Comparison of ENCODE assay signal across 9 cellular contexts in the genomic region with DNA sequence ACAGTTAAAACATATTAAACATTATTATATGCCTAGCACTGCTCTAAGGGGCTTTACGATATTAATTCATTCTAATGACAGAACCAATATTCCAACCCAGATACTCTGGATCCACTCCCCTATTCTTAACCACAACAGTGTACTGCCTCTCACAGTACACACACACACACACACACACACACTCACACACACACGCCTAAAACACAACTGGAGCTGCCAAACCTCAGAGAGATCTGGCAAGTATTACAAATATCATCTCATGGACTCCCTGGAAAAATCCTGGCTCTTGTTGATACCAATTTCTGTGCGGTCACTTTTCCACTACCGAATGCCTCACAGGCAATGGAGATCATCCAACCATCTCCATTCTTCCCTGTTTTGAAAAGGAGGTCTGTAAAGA. TPM values are rescaled to one million over a fixed set of nuclear protein-coding genes. Genes with fewer than 3 reads are reported as not detected.
DNase-seq lines count a peak whose midpoint lies in the region; ATAC-seq, FAIRE-seq and TF ChIP-seq lines count a peak whose summit lies in the region.
"Had no signal": no experiment of that assay in that cellular context is flagged by ENCODE, and none has a peak within 500 bp of the region (broad histone marks: within the 10 kb centered on the region; RNA-seq: fewer than 3 reads in every experiment).

No MANE protein-coding gene starts in this region.

- H3K36me3 ChIP-seq in CD8-positive, alpha-beta T cell (ENCODE audit: insufficient read depth, low read length), result no peaks in the 10 kb centered on the region
- peaks cover 14% of the 10 kb centered on the region; the same call in 1 of the 2 replicates for H3K36me3 ChIP-seq in OCI-LY7 (ENCODE audit: insufficient read depth, low read length)
- H3K36me3 ChIP-seq in endothelial cell of umbilical vein (ENCODE audit: control insufficient read depth in 2 of 2, extremely low read depth in 1 of 2, insufficient read depth in 2 of 2, low read length in 2 of 2), result no peaks in the 10 kb centered on the region
- peaks cover 6% of the 10 kb centered on the region for H3K36me3 ChIP-seq in neural progenitor cell

- TF ChIP-seq POLR2A in endothelial cell of umbilical vein (IDR thresholded peaks at IDR 0.05; ENCODE audit: low read depth, low read length), result no peak

- H3K9ac ChIP-seq in endothelial cell of umbilical vein (replicated peaks; ENCODE audit: extremely low read depth, insufficient read depth, low read length) (peak overlapping the region; percentile 23), neural progenitor cell (no peak overlapping the region)

- peak overlapping the region; percentile 99 for H3K4me3 ChIP-seq in CD8-positive, alpha-beta T cell (ENCODE audit: low read depth, low read length)
- H3K4me3 ChIP-seq in OCI-LY7 (ENCODE audit: low read depth, low read length, poor library complexity, severe bottlenecking) (peak overlapping the region; percentile 79), endothelial cell of umbilical vein (replicated peaks in 1 of 3; ENCODE audit: insufficient read depth in 1 of 3, low read depth in 1 of 3, low read length in 3 of 3) (peak overlapping the region in 2 of 3 experiments; percentile 9 to 72), neural progenitor cell (peak overlapping the region; percentile 85)

- peak overlapping the region; percentile 100 for H3K4me3 Mint-ChIP-seq in CD8-positive, alpha-beta T cell
- peak overlapping the region; percentile 100 for H3K4me3 Mint-ChIP-seq in neural progenitor cell

- no peak for FAIRE-seq in endothelial cell of umbilical vein (lab: Jason Lieb, UNC)
- no peak for FAIRE-seq in D721Med (lab: Jason Lieb, UNC)

- peaks cover 1% of the 10 kb centered on the region for H3K27me3 Mint-ChIP-seq in CD8-positive, alpha-beta T cell (ENCODE audit: low read depth)
- H3K27me3 Mint-ChIP-seq in neural progenitor cell (ENCODE audit: insufficient read depth, low read depth), result no peaks in the 10 kb centered on the region

- H3K27ac Mint-ChIP-seq in CD8-positive, alpha-beta T cell, result peak overlapping the region; percentile 100
- H3K27ac Mint-ChIP-seq in neural progenitor cell, result peak overlapping the region; percentile 62

- H2AFZ ChIP-seq in OCI-LY7 (ENCODE audit: low read length), result no peak overlapping the region
- H2AFZ ChIP-seq in endothelial cell of umbilical vein (ENCODE audit: low read depth, low read length), result no peak overlapping the region
- H2AFZ ChIP-seq in neural progenitor cell (replicated peaks), result peak overlapping the region; percentile 89

- no peaks in the 10 kb centered on the region for H3K9me3 ChIP-seq in CD8-positive, alpha-beta T cell (ENCODE audit: low read length)
- H3K9me3 ChIP-seq in OCI-LY7 (ENCODE audit: low read length), result peaks cover 16% of the 10 kb centered on the region; the same call in 1 of the 2 replicates
- no peaks in the 10 kb centered on the region for H3K9me3 ChIP-seq in endothelial cell of umbilical vein (replicated peaks; ENCODE audit: control insufficient read depth, insufficient read depth, low read length)
- no peaks in the 10 kb centered on the region for H3K9me3 ChIP-seq in neural progenitor cell (ENCODE audit: low read depth)
- H3K9me3 ChIP-seq: body of pancreas had no signal

- CTCF ChIA-PET in CD8-positive, alpha-beta T cell (lab: Charles Lee), result no interaction called here
- CTCF ChIA-PET in OCI-LY7 (lab: Charles Lee; ENCODE audit: unreplicated experiment), result no interaction called here
- CTCF ChIA-PET in endothelial cell of umbilical vein (lab: Charles Lee), result interaction anchor here (1.2 kb wide), 1 partner anchor 11 kb away, joined by 3 read pairs; no protein-coding TSS in a partner anchor

- dilution Hi-C loops in endothelial cell of umbilical vein (cut with MboI; ENCODE audit: extremely low pct_ligation_motif_present, low sequenced_read_pairs), result no loop called here

- no peak for ATAC-seq in CD8-positive, alpha-beta T cell
- ATAC-seq in GM21360 (IDR thresholded peaks at IDR 0.05; ENCODE audit: unreplicated experiment), result no peak

- peaks cover 3% of the 10 kb centered on the region for H3K9me3 Mint-ChIP-seq in CD8-positive, alpha-beta T cell
- peaks cover 15% of the 10 kb centered on the region for H3K9me3 Mint-ChIP-seq in neural progenitor cell

- no peaks in the 10 kb centered on the region for H3K9me1 ChIP-seq in endothelial cell of umbilical vein (replicated peaks; ENCODE audit: control insufficient read depth, extremely low read depth, insufficient read depth, low read length)

- H3K4me1 Mint-ChIP-seq in CD8-positive, alpha-beta T cell (ENCODE audit: low read depth), result peaks cover 48% of the 10 kb centered on the region
- H3K4me1 Mint-ChIP-seq in neural progenitor cell, result peaks cover 22% of the 10 kb centered on the region

- no peak for DNase-seq in CD8-positive, alpha-beta T cell
- DNase-seq in OCI-LY7 (ENCODE audit: low spot score), result peak; percentile 3
- no peak for DNase-seq in endothelial cell of umbilical vein (ENCODE audit: low read depth, low spot score)
- DNase-seq in neural progenitor cell (ENCODE audit: low spot score), result no peak
- no peak for DNase-seq in D721Med (ENCODE audit: insufficient read length, low spot score)
- no peak for DNase-seq in stimulated activated CD4-positive, alpha-beta T cell treated with anti-CD3 and anti-CD28 coated beads, Interleukin-2, amount 100 ng/mL, for 24 hours
- DNase-seq in stimulated activated CD4-positive, alpha-beta T cell treated with anti-CD3 and anti-CD28 coated beads, Interleukin-4, amount 100 ng/mL, for 1 hour, result no peak

- H3K4me2 ChIP-seq in OCI-LY7 (ENCODE audit: low read length) (peak overlapping the region; percentile 82), endothelial cell of umbilical vein (ENCODE audit: insufficient read depth, low read length) (peak overlapping the region; percentile 93), neural progenitor cell (peak overlapping the region; percentile 87)

- H3K27me3 ChIP-seq in CD8-positive, alpha-beta T cell (ENCODE audit: insufficient read depth, low read length), result no peaks in the 10 kb centered on the region
- H3K27me3 ChIP-seq in endothelial cell of umbilical vein (ENCODE audit: control insufficient read depth in 2 of 2, insufficient read depth in 2 of 2, low read length in 2 of 2) (no peaks in the 10 kb centered on the region), neural progenitor cell (peaks cover 8% of the 10 kb centered on the region)
- H3K27me3 ChIP-seq: body of pancreas had no signal

- H4K20me1 ChIP-seq in OCI-LY7 (ENCODE audit: insufficient read depth, low read length) (no peaks in the 10 kb centered on the region), endothelial cell of umbilical vein (replicated peaks; ENCODE audit: control insufficient read depth, extremely low read depth, insufficient read depth, low read length) (no peaks in the 10 kb centered on the region), neural progenitor cell (ENCODE audit: low read depth) (no peaks in the 10 kb centered on the region)

- intact Hi-C loops in CD8-positive, alpha-beta T cell (cut with DNase I, micrococcal nuclease), result no loop called here
- intact Hi-C loops in OCI-LY7 (cut with micrococcal nuclease; ENCODE audit: unreplicated experiment) (no loop called here), endothelial cell of umbilical vein (cut with micrococcal nuclease) (no loop called here)

- no peaks in the 10 kb centered on the region for H3F3A ChIP-seq in neural progenitor cell (ENCODE audit: low read depth)

- peaks cover 34% of the 10 kb centered on the region for H3K36me3 Mint-ChIP-seq in CD8-positive, alpha-beta T cell
- peaks cover 18% of the 10 kb centered on the region for H3K36me3 Mint-ChIP-seq in neural progenitor cell

- BruUV-seq in OCI-LY7 (replicated peaks; lab: Mats Ljungman, UMichigan) (no TSS peak), endothelial cell of umbilical vein (replicated peaks; lab: Mats Ljungman, UMichigan) (no TSS peak)

- peaks cover 11% of the 10 kb centered on the region; the same call in 1 of the 2 replicates for H3K79me2 ChIP-seq in OCI-LY7 (ENCODE audit: insufficient read depth, low read depth, low read length)
- peaks cover 12% of the 10 kb centered on the region for H3K79me2 ChIP-seq in endothelial cell of umbilical vein (ENCODE audit: control insufficient read depth, insufficient read depth, low read length)
- peaks cover 45% of the 10 kb centered on the region for H3K79me2 ChIP-seq in neural progenitor cell (ENCODE audit: low read depth)

- TF ChIP-seq CTCF in CD8-positive, alpha-beta T cell (IDR thresholded peaks at IDR 0.05), result no peak
- TF ChIP-seq CTCF in OCI-LY7 (conservative IDR thresholded peaks at IDR 0.05; ENCODE audit: low read length), result no peak
- no peak for TF ChIP-seq CTCF in endothelial cell of umbilical vein (IDR thresholded peaks at IDR 0.05; ENCODE audit: extremely low read depth in 1 of 2, insufficient read depth in 1 of 2, low read depth in 1 of 2, low read length in 2 of 2)
- no peak for TF ChIP-seq CTCF in neural progenitor cell (IDR thresholded peaks at IDR 0.05)
- no peak for TF ChIP-seq CTCF in D721Med (IDR thresholded peaks at IDR 0.05; ENCODE audit: insufficient read depth, missing control alignments)

- no peak overlapping the region for H3K27ac ChIP-seq in CD8-positive, alpha-beta T cell (ENCODE audit: low read depth, low read length)
- H3K27ac ChIP-seq in OCI-LY7 (ENCODE audit: low read depth, low read length, poor library complexity, severe bottlenecking) (no peak overlapping the region), endothelial cell of umbilical vein (ENCODE audit: insufficient read depth, low read depth, low read length) (no peak overlapping the region), neural progenitor cell (no peak overlapping the region)

- POLR2A ChIA-PET in CD8-positive, alpha-beta T cell (lab: Charles Lee), result interaction anchor here (1.3 to 1.8 kb wide), 2 partner anchors 31 to 93 kb away, joined by 4 read pairs; a partner anchor contains a TSS
- POLR2A ChIA-PET in OCI-LY7 (lab: Charles Lee) (interaction anchor here (1.1 kb wide), 1 partner anchor 24 kb away, joined by 3 read pairs; no protein-coding TSS in a partner anchor), endothelial cell of umbilical vein (lab: Charles Lee) (no interaction called here)

- H3K4me1 ChIP-seq in CD8-positive, alpha-beta T cell (ENCODE audit: insufficient read depth, low read length), result peaks cover 24% of the 10 kb centered on the region
- H3K4me1 ChIP-seq in OCI-LY7 (ENCODE audit: insufficient read depth, low read length, poor library complexity, severe bottlenecking) (peaks cover 14% of the 10 kb centered on the region), endothelial cell of umbilical vein (ENCODE audit: control insufficient read depth, extremely low read depth, insufficient read depth, low read length) (peaks cover 9% of the 10 kb centered on the region), neural progenitor cell (peaks cover 10% of the 10 kb centered on the region)

- no peaks in the 10 kb centered on the region for H3K9me2 ChIP-seq in OCI-LY7 (ENCODE audit: insufficient read depth, low read length)

RNA-seq across cellular contexts. Expression of a gene that starts 1.3 kb away (rescaled TPM):
- total RNA-seq in CD8-positive, alpha-beta T cell, result 10 to 100 TPM; 10.6 to 11.6 TPM
- total RNA-seq in OCI-LY7 (2014; rRNA removed; shearing (Covaris generic)), result 7.8 and 13.0 TPM in 2 replicates
- total RNA-seq in OCI-LY7 (2022), result 18.3 and 21.9 TPM in 2 replicates
- 9.9 and 11.6 TPM in 2 replicates for total RNA-seq in endothelial cell of umbilical vein
- polyA plus RNA-seq in endothelial cell of umbilical vein, result 5.9 and 7.3 TPM in 2 replicates
- 7.2 and 8.0 TPM in 2 replicates for polyA plus RNA-seq in endothelial cell of umbilical vein (2011; cell fraction: cytosol; rRNA removed)
- 11.9 and 13.7 TPM in 2 replicates for polyA plus RNA-seq in endothelial cell of umbilical vein (2011; cell fraction: nucleus; rRNA removed)
- polyA plus RNA-seq in endothelial cell of umbilical vein (2012), result 9.4 and 13.5 TPM in 2 replicates
- polyA minus RNA-seq in endothelial cell of umbilical vein, result 9.9 and 13.7 TPM in 2 replicates
- polyA minus RNA-seq in endothelial cell of umbilical vein (2011; cell fraction: cytosol; rRNA and poly(A)+ RNA removed), result 5.8 TPM
- polyA minus RNA-seq in endothelial cell of umbilical vein (2011; cell fraction: nucleus; rRNA and poly(A)+ RNA removed), result 8.6 and 10.2 TPM in 2 replicates
- 30.2 and 32.9 TPM in 2 replicates for total RNA-seq in neural progenitor cell (ENCODE audit: low replicate concordance)

RNA-seq across cellular contexts. Expression of a gene that starts 33.4 kb away (rescaled TPM):
- 10 to 100 TPM in 1 of 2 experiments, 1 to 10 TPM in 1; 9.8 to 14.8 TPM for total RNA-seq in CD8-positive, alpha-beta T cell
- 20.0 and 27.9 TPM in 2 replicates for total RNA-seq in OCI-LY7 (2014; rRNA removed; shearing (Covaris generic))
- total RNA-seq in OCI-LY7 (2022) (21.0 and 27.5 TPM in 2 replicates), endothelial cell of umbilical vein (13.0 and 13.5 TPM in 2 replicates), neural progenitor cell (ENCODE audit: low replicate concordance) (20.3 and 30.5 TPM in 2 replicates)
- 2.6 and 2.8 TPM in 2 replicates for polyA plus RNA-seq in endothelial cell of umbilical vein
- 3.0 and 4.3 TPM in 2 replicates for polyA plus RNA-seq in endothelial cell of umbilical vein (2011; cell fraction: cytosol; rRNA removed)
- 11.7 and 12.1 TPM in 2 replicates for polyA plus RNA-seq in endothelial cell of umbilical vein (2011; cell fraction: nucleus; rRNA removed)
- polyA plus RNA-seq in endothelial cell of umbilical vein (2012), result 8.0 and 10.5 TPM in 2 replicates
- 19.5 and 22.4 TPM in 2 replicates for polyA minus RNA-seq in endothelial cell of umbilical vein
- 3.2 TPM for polyA minus RNA-seq in endothelial cell of umbilical vein (2011; cell fraction: cytosol; rRNA and poly(A)+ RNA removed)
- polyA minus RNA-seq in endothelial cell of umbilical vein (2011; cell fraction: nucleus; rRNA and poly(A)+ RNA removed), result 13.4 and 14.4 TPM in 2 replicates

Comparison
In these comparisons a context has a peak if more than half of its experiments do, and no peak if none do; other contexts are left out.
1. H3K4me3 ChIP-seq: peak in every context shown above with its lines; median percentile 99 in CD8-positive, alpha-beta T cell; 85 in neural progenitor cell; 79 in OCI-LY7; 40 in endothelial cell of umbilical vein.